ENCODE assay signal across 1 cellular context in genomic region chr13:38883783-38884182, GRCh38.
TF ChIP-seq lines count a peak whose summit lies in the region.

No MANE protein-coding gene starts in this region.

TF ChIP-seq in GM23338, 12 proteins besides CTCF, POLR2A, EP300 and RAD21 (continued from another document):
- no peak for TF ChIP-seq REST (IDR thresholded peaks at IDR 0.05; ENCODE audit: unreplicated experiment)
- no peak for TF ChIP-seq ZNF114 (CRISPR knock-in tag; IDR thresholded peaks at IDR 0.05)
- TF ChIP-seq ETS1 (IDR thresholded peaks at IDR 0.05): no peak
- TF ChIP-seq ZNF331 (CRISPR knock-in tag; IDR thresholded peaks at IDR 0.05; ENCODE audit: low read depth): no peak
- no peak for TF ChIP-seq EZH2phosphoT487 (IDR thresholded peaks at IDR 0.05; ENCODE audit: unreplicated experiment)
- TF ChIP-seq JUNB (IDR thresholded peaks at IDR 0.05; ENCODE audit: unreplicated experiment): no peak
- no peak for TF ChIP-seq CREB1 (CRISPR knock-in tag; IDR thresholded peaks at IDR 0.05; ENCODE audit: low read depth)
- no peak for TF ChIP-seq STAT1 (IDR thresholded peaks at IDR 0.05; ENCODE audit: unreplicated experiment)
TF ChIP-seq in GM23338: peak in this region for 0.
